Comparison of ENCODE assay signal across 1 cellular context in the genomic region with DNA sequence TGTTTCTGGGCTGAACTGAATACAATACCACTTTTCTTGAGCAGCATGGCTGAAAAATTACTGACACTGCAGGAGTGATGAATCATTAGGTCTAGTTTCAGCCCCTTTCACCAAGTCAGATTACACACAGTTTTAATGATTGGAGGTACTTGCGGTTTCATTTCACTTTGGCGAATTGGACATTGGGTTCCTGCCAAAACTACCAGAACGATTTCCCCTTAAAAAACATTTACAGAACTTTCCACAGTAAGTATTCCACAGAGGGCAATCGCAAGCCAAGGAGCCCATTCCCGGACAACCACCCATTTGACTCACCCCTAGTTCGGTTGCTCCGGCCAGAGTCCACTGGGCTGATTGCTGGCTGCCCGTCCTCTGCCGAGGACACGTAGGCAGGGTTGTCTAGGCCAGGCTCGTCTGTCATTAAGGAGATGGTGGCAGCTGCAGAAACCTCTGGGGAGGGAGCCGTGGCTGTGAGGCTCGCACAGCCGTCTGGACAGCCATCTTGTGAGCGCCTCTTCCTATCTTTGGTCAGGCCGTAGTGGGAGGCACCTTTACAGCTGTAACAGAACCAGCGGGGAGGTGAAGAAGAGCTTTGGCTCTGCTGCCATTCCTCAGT.
TF ChIP-seq lines count a peak whose summit lies in the region.

No MANE protein-coding gene starts in this region.

TF ChIP-seq in HepG2, 621 proteins besides CTCF, POLR2A, EP300 and RAD21 (continued from another document and continues in another):
- TF ChIP-seq, protein P1, sequence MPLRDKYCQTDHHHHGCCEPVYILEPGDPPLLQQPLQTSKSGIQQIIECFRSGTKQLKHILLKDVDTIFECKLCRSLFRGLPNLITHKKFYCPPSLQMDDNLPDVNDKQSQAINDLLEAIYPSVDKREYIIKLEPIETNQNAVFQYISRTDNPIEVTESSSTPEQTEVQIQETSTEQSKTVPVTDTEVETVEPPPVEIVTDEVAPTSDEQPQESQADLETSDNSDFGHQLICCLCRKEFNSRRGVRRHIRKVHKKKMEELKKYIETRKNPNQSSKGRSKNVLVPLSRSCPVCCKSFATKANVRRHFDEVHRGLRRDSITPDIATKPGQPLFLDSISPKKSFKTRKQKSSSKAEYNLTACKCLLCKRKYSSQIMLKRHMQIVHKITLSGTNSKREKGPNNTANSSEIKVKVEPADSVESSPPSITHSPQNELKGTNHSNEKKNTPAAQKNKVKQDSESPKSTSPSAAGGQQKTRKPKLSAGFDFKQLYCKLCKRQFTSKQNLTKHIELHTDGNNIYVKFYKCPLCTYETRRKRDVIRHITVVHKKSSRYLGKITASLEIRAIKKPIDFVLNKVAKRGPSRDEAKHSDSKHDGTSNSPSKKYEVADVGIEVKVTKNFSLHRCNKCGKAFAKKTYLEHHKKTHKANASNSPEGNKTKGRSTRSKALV (CRISPR knock-in tag; IDR thresholded peaks at IDR 0.05), result no peak
- TF ChIP-seq PHF8 (CRISPR knock-in tag; IDR thresholded peaks at IDR 0.05) (peak; percentile 64), FOXO1 (CRISPR knock-in tag; IDR thresholded peaks at IDR 0.05) (no peak), MEF2D (CRISPR knock-in tag; IDR thresholded peaks at IDR 0.05) (0 out of 2 replicates have a peak, but pooled peaks have one; percentile 24), RBAK (CRISPR knock-in tag; IDR thresholded peaks at IDR 0.05) (peak; percentile 77), ZNF354B (CRISPR knock-in tag; IDR thresholded peaks at IDR 0.05) (no peak), ZNF264 (CRISPR knock-in tag; IDR thresholded peaks at IDR 0.05) (0 out of 2 replicates have a peak, but pooled peaks have one; percentile 35), NFIC (IDR thresholded peaks at IDR 0.05; ENCODE audit: low read length) (no peak), NFIB (CRISPR knock-in tag; IDR thresholded peaks at IDR 0.05; ENCODE audit: borderline replicate concordance) (no peak), AHR (CRISPR knock-in tag; IDR thresholded peaks at IDR 0.05) (no peak), ZNF382 (CRISPR knock-in tag; IDR thresholded peaks at IDR 0.05; ENCODE audit: borderline replicate concordance) (no peak), ADNP (CRISPR knock-in tag; IDR thresholded peaks at IDR 0.05) (no peak), MIXL1 (CRISPR knock-in tag; IDR thresholded peaks at IDR 0.05) (0 out of 2 replicates have a peak, but pooled peaks have one; percentile 25), ZNF83 (CRISPR knock-in tag; IDR thresholded peaks at IDR 0.05; ENCODE audit: borderline replicate concordance) (no peak), TBX3 (IDR thresholded peaks at IDR 0.05; ENCODE audit: borderline replicate concordance) (no peak), NCOA5 (CRISPR knock-in tag; IDR thresholded peaks at IDR 0.05) (no peak), YEATS2 (CRISPR knock-in tag; IDR thresholded peaks at IDR 0.05; ENCODE audit: borderline replicate concordance) (no peak), CCDC6 (CRISPR knock-in tag; IDR thresholded peaks at IDR 0.05) (no peak), TRIM24 (CRISPR knock-in tag; IDR thresholded peaks at IDR 0.05) (no peak), SP2 (CRISPR knock-in tag; IDR thresholded peaks at IDR 0.05) (no peak), ZNF768 (CRISPR knock-in tag; IDR thresholded peaks at IDR 0.05) (peak; percentile 31; the same call in 1 of the 2 replicates), ZNF337 (CRISPR knock-in tag; IDR thresholded peaks at IDR 0.05; ENCODE audit: borderline replicate concordance, low read depth) (no peak), MEIS1 (CRISPR knock-in tag; IDR thresholded peaks at IDR 0.05; ENCODE audit: borderline replicate concordance) (no peak), ELF3 (CRISPR knock-in tag; IDR thresholded peaks at IDR 0.05) (no peak), ZNF296 (CRISPR knock-in tag; conservative IDR thresholded peaks at IDR 0.05) (no peak), ARID2 (CRISPR knock-in tag; IDR thresholded peaks at IDR 0.05; ENCODE audit: borderline replicate concordance) (no peak), KDM5B (CRISPR knock-in tag; IDR thresholded peaks at IDR 0.05; ENCODE audit: borderline replicate concordance) (peak; percentile 39; the same call in 1 of the 2 replicates), POGZ (CRISPR knock-in tag; IDR thresholded peaks at IDR 0.05) (peak; percentile 63), FOXJ3 (CRISPR knock-in tag; IDR thresholded peaks at IDR 0.05; ENCODE audit: borderline replicate concordance) (0 out of 2 replicates have a peak, but pooled peaks have one; percentile 20), MED8 (CRISPR knock-in tag; IDR thresholded peaks at IDR 0.05; ENCODE audit: insufficient replicate concordance) (no peak)
- TF ChIP-seq, protein P2, sequence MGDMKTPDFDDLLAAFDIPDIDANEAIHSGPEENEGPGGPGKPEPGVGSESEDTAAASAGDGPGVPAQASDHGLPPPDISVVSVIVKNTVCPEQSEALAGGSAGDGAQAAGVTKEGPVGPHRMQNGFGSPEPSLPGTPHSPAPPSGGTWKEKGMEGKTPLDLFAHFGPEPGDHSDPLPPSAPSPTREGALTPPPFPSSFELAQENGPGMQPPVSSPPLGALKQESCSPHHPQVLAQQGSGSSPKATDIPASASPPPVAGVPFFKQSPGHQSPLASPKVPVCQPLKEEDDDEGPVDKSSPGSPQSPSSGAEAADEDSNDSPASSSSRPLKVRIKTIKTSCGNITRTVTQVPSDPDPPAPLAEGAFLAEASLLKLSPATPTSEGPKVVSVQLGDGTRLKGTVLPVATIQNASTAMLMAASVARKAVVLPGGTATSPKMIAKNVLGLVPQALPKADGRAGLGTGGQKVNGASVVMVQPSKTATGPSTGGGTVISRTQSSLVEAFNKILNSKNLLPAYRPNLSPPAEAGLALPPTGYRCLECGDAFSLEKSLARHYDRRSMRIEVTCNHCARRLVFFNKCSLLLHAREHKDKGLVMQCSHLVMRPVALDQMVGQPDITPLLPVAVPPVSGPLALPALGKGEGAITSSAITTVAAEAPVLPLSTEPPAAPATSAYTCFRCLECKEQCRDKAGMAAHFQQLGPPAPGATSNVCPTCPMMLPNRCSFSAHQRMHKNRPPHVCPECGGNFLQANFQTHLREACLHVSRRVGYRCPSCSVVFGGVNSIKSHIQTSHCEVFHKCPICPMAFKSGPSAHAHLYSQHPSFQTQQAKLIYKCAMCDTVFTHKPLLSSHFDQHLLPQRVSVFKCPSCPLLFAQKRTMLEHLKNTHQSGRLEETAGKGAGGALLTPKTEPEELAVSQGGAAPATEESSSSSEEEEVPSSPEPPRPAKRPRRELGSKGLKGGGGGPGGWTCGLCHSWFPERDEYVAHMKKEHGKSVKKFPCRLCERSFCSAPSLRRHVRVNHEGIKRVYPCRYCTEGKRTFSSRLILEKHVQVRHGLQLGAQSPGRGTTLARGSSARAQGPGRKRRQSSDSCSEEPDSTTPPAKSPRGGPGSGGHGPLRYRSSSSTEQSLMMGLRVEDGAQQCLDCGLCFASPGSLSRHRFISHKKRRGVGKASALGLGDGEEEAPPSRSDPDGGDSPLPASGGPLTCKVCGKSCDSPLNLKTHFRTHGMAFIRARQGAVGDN (CRISPR knock-in tag; IDR thresholded peaks at IDR 0.05), result peak; percentile 74
- TF ChIP-seq, protein P3, sequence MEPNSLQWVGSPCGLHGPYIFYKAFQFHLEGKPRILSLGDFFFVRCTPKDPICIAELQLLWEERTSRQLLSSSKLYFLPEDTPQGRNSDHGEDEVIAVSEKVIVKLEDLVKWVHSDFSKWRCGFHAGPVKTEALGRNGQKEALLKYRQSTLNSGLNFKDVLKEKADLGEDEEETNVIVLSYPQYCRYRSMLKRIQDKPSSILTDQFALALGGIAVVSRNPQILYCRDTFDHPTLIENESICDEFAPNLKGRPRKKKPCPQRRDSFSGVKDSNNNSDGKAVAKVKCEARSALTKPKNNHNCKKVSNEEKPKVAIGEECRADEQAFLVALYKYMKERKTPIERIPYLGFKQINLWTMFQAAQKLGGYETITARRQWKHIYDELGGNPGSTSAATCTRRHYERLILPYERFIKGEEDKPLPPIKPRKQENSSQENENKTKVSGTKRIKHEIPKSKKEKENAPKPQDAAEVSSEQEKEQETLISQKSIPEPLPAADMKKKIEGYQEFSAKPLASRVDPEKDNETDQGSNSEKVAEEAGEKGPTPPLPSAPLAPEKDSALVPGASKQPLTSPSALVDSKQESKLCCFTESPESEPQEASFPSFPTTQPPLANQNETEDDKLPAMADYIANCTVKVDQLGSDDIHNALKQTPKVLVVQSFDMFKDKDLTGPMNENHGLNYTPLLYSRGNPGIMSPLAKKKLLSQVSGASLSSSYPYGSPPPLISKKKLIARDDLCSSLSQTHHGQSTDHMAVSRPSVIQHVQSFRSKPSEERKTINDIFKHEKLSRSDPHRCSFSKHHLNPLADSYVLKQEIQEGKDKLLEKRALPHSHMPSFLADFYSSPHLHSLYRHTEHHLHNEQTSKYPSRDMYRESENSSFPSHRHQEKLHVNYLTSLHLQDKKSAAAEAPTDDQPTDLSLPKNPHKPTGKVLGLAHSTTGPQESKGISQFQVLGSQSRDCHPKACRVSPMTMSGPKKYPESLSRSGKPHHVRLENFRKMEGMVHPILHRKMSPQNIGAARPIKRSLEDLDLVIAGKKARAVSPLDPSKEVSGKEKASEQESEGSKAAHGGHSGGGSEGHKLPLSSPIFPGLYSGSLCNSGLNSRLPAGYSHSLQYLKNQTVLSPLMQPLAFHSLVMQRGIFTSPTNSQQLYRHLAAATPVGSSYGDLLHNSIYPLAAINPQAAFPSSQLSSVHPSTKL (CRISPR knock-in tag; IDR thresholded peaks at IDR 0.05), result peak; percentile 56; the same call in 1 of the 2 replicates
- TF ChIP-seq, protein P4, sequence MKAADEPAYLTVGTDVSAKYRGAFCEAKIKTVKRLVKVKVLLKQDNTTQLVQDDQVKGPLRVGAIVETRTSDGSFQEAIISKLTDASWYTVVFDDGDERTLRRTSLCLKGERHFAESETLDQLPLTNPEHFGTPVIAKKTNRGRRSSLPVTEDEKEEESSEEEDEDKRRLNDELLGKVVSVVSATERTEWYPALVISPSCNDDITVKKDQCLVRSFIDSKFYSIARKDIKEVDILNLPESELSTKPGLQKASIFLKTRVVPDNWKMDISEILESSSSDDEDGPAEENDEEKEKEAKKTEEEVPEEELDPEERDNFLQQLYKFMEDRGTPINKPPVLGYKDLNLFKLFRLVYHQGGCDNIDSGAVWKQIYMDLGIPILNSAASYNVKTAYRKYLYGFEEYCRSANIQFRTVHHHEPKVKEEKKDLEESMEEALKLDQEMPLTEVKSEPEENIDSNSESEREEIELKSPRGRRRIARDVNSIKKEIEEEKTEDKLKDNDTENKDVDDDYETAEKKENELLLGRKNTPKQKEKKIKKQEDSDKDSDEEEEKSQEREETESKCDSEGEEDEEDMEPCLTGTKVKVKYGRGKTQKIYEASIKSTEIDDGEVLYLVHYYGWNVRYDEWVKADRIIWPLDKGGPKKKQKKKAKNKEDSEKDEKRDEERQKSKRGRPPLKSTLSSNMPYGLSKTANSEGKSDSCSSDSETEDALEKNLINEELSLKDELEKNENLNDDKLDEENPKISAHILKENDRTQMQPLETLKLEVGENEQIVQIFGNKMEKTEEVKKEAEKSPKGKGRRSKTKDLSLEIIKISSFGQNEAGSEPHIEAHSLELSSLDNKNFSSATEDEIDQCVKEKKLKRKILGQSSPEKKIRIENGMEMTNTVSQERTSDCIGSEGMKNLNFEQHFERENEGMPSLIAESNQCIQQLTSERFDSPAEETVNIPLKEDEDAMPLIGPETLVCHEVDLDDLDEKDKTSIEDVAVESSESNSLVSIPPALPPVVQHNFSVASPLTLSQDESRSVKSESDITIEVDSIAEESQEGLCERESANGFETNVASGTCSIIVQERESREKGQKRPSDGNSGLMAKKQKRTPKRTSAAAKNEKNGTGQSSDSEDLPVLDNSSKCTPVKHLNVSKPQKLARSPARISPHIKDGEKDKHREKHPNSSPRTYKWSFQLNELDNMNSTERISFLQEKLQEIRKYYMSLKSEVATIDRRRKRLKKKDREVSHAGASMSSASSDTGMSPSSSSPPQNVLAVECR (CRISPR knock-in tag; IDR thresholded peaks at IDR 0.05; ENCODE audit: borderline replicate concordance), result peak; percentile 23; the same call in 1 of the 2 replicates
- TF ChIP-seq, protein P5, sequence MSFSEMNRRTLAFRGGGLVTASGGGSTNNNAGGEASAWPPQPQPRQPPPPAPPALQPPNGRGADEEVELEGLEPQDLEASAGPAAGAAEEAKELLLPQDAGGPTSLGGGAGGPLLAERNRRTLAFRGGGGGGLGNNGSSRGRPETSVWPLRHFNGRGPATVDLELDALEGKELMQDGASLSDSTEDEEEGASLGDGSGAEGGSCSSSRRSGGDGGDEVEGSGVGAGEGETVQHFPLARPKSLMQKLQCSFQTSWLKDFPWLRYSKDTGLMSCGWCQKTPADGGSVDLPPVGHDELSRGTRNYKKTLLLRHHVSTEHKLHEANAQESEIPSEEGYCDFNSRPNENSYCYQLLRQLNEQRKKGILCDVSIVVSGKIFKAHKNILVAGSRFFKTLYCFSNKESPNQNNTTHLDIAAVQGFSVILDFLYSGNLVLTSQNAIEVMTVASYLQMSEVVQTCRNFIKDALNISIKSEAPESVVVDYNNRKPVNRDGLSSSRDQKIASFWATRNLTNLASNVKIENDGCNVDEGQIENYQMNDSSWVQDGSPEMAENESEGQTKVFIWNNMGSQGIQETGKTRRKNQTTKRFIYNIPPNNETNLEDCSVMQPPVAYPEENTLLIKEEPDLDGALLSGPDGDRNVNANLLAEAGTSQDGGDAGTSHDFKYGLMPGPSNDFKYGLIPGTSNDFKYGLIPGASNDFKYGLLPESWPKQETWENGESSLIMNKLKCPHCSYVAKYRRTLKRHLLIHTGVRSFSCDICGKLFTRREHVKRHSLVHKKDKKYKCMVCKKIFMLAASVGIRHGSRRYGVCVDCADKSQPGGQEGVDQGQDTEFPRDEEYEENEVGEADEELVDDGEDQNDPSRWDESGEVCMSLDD (CRISPR knock-in tag; IDR thresholded peaks at IDR 0.05; ENCODE audit: borderline replicate concordance), result no peak
- TF ChIP-seq, protein P6, sequence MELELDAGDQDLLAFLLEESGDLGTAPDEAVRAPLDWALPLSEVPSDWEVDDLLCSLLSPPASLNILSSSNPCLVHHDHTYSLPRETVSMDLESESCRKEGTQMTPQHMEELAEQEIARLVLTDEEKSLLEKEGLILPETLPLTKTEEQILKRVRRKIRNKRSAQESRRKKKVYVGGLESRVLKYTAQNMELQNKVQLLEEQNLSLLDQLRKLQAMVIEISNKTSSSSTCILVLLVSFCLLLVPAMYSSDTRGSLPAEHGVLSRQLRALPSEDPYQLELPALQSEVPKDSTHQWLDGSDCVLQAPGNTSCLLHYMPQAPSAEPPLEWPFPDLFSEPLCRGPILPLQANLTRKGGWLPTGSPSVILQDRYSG (CRISPR knock-in tag; IDR thresholded peaks at IDR 0.05), result 0 out of 2 replicates have a peak, but pooled peaks have one; percentile 64
- TF ChIP-seq, protein P7, sequence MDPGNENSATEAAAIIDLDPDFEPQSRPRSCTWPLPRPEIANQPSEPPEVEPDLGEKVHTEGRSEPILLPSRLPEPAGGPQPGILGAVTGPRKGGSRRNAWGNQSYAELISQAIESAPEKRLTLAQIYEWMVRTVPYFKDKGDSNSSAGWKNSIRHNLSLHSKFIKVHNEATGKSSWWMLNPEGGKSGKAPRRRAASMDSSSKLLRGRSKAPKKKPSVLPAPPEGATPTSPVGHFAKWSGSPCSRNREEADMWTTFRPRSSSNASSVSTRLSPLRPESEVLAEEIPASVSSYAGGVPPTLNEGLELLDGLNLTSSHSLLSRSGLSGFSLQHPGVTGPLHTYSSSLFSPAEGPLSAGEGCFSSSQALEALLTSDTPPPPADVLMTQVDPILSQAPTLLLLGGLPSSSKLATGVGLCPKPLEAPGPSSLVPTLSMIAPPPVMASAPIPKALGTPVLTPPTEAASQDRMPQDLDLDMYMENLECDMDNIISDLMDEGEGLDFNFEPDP (CRISPR knock-in tag; conservative IDR thresholded peaks at IDR 0.05), result no peak
- TF ChIP-seq, protein P8, sequence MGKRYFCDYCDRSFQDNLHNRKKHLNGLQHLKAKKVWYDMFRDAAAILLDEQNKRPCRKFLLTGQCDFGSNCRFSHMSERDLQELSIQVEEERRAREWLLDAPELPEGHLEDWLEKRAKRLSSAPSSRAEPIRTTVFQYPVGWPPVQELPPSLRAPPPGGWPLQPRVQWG (CRISPR knock-in tag; IDR thresholded peaks at IDR 0.05; ENCODE audit: borderline replicate concordance, low read depth), result no peak
